In genomic region chr6:82076855-82077254, GRCh38 we compare ENCODE assay signal across 20 cellular contexts.
DNase-seq lines count a peak whose midpoint lies in the region; ATAC-seq and TF ChIP-seq lines count a peak whose summit lies in the region.
"Had no signal": no experiment of that assay in that cellular context is flagged by ENCODE, and none has a peak within 500 bp of the region (broad histone marks: within the 10 kb centered on the region; RNA-seq: fewer than 3 reads in every experiment).

No MANE protein-coding gene starts in this region.

- BruUV-seq in PC-3 (replicated peaks; lab: Mats Ljungman, UMichigan), result no TSS peak

- H3F3A ChIP-seq in GM23338 (replicated peaks; ENCODE audit: low read depth) (no peaks in the 10 kb centered on the region), PC-3 (ENCODE audit: low read length, unreplicated experiment) (no peaks in the 10 kb centered on the region), smooth muscle cell (ENCODE audit: low read depth) (no peaks in the 10 kb centered on the region)

- no peaks in the 10 kb centered on the region for H3K9me2 ChIP-seq in GM23338 (ENCODE audit: insufficient read depth)
- H3K9me2 ChIP-seq in PC-3 (replicated peaks; ENCODE audit: low read length), result no peaks in the 10 kb centered on the region

- H3K36me3 ChIP-seq in GM23338 (ENCODE audit: insufficient read depth) (no peaks in the 10 kb centered on the region), PC-3 (ENCODE audit: low read depth, low read length) (no peaks in the 10 kb centered on the region), smooth muscle cell (ENCODE audit: low read depth) (no peaks in the 10 kb centered on the region)
- H3K36me3 ChIP-seq: adrenal gland; BLaER1 treated with 17β-estradiol and CSF1 and Interleukin-3, amounts not matched to agents 10 nM and 100 nM; prostate gland had no signal

- H4K20me1 ChIP-seq in GM23338 (replicated peaks; ENCODE audit: insufficient read depth) (no peaks in the 10 kb centered on the region), PC-3 (ENCODE audit: low read length) (no peaks in the 10 kb centered on the region), smooth muscle cell (ENCODE audit: low read depth) (no peaks in the 10 kb centered on the region)
- H4K20me1 ChIP-seq: BLaER1 treated with 17β-estradiol and CSF1 and Interleukin-3, amounts not matched to agents 10 nM and 100 nM had no signal

- H2AFZ ChIP-seq in GM23338, result peak overlapping the region; percentile 75; the same call in 1 of the 2 replicates
- no peak overlapping the region for H2AFZ ChIP-seq in PC-3 (ENCODE audit: low read length)
- peak overlapping the region; percentile 43 for H2AFZ ChIP-seq in smooth muscle cell (ENCODE audit: low read depth)

- H3K4me1 ChIP-seq in GM23338 (ENCODE audit: insufficient read depth) (no peaks in the 10 kb centered on the region; the same call in 1 of the 2 replicates), PC-3 (ENCODE audit: insufficient read depth, low read length) (peaks cover 7% of the 10 kb centered on the region; the same call in 1 of the 2 replicates), smooth muscle cell (ENCODE audit: low read depth) (no peaks in the 10 kb centered on the region)
- H3K4me1 ChIP-seq: prostate gland had no signal

- H3K9me3 ChIP-seq in PC-3 (ENCODE audit: low read length) (no peaks in the 10 kb centered on the region), smooth muscle cell (replicated peaks; ENCODE audit: low read depth) (no peaks in the 10 kb centered on the region)
- H3K9me3 ChIP-seq: adrenal gland; BLaER1 treated with 17β-estradiol and CSF1 and Interleukin-3, amounts not matched to agents 10 nM and 100 nM; prostate gland had no signal

- H3K4me3 Mint-ChIP-seq in GM23338 (no peak overlapping the region), nephron progenitor cell (no peak overlapping the region)

- intact Hi-C loops in PC-3 (cut with micrococcal nuclease), result loop anchor here (5.0 kb wide), 1 partner anchor 100 kb away; no protein-coding TSS in a partner anchor

- H3K4me2 ChIP-seq in GM23338, result no peak overlapping the region
- no peak overlapping the region for H3K4me2 ChIP-seq in PC-3 (ENCODE audit: low read length)
- no peak overlapping the region for H3K4me2 ChIP-seq in smooth muscle cell
- H3K4me2 ChIP-seq: BLaER1 treated with 17β-estradiol and CSF1 and Interleukin-3, amounts not matched to agents 10 nM and 100 nM had no signal

- DNase-seq in GM23338 (ENCODE audit: low spot score) (no peak), PC-3 (peak; percentile 12), epithelial cell of proximal tubule (ENCODE audit: low read depth) (no peak), smooth muscle cell (lab: John Stamatoyannopoulos, UW; ENCODE audit: unreplicated experiment) (no peak), nephron progenitor cell (no peak)
- DNase-seq: activated CD4-positive, alpha-beta T cell treated with anti-CD3 and anti-CD28 coated beads for 48 hours; adrenal gland; DMS 273 treated with DMSO at 0.1 percent for 48 hours; effector CD4-positive, alpha-beta T cell; GOT3; hippocampal formation; mesendoderm; NCI-H1105; NCI-H524 treated with DMSO at 0.1 percent for 48 hours; stimulated activated CD8-positive, alpha-beta memory T cell treated with anti-CD3 and anti-CD28 coated beads, Interleukin-4, amount 100 ng/mL, for 48 hours had no signal

- H3K4me3 ChIP-seq in GM23338 (no peak overlapping the region), PC-3 (ENCODE audit: low read length) (no peak overlapping the region), epithelial cell of proximal tubule (ENCODE audit: low read depth, low read length) (no peak overlapping the region), smooth muscle cell (no peak overlapping the region)
- H3K4me3 ChIP-seq: adrenal gland; BLaER1 treated with 17β-estradiol and CSF1 and Interleukin-3, amounts not matched to agents 10 nM and 100 nM; K562; prostate gland had no signal

- peaks cover 6% of the 10 kb centered on the region for H3K4me1 Mint-ChIP-seq in GM23338
- no peaks in the 10 kb centered on the region for H3K4me1 Mint-ChIP-seq in nephron progenitor cell

- H3K27me3 ChIP-seq in GM23338 (ENCODE audit: insufficient read depth), result no peaks in the 10 kb centered on the region
- H3K27me3 ChIP-seq in PC-3 (ENCODE audit: low read length), result no peaks in the 10 kb centered on the region
- H3K27me3 ChIP-seq in smooth muscle cell (ENCODE audit: low read depth), result no peaks in the 10 kb centered on the region
- H3K27me3 ChIP-seq: adrenal gland; BLaER1 treated with 17β-estradiol and CSF1 and Interleukin-3, amounts not matched to agents 10 nM and 100 nM had no signal

- H3K27me3 Mint-ChIP-seq in GM23338 (ENCODE audit: insufficient read depth, low read depth, poor library complexity) (no peaks in the 10 kb centered on the region), nephron progenitor cell (ENCODE audit: low read depth, poor library complexity) (no peaks in the 10 kb centered on the region)

- no peak for ATAC-seq in GM23338
- ATAC-seq in PC-3, result peak; percentile 55
- no peak for ATAC-seq in GM21515 (IDR thresholded peaks at IDR 0.05; ENCODE audit: unreplicated experiment)
- no peak for ATAC-seq in GM21367 (IDR thresholded peaks at IDR 0.05; ENCODE audit: unreplicated experiment)
- ATAC-seq: K562 had no signal

- no peak overlapping the region for H3K27ac ChIP-seq in GM23338 (ENCODE audit: low read depth)
- no peak overlapping the region for H3K27ac ChIP-seq in PC-3 (ENCODE audit: low read length)
- no peak overlapping the region for H3K27ac ChIP-seq in smooth muscle cell (ENCODE audit: low read depth)
- H3K27ac ChIP-seq: adrenal gland; BLaER1 treated with 17β-estradiol and CSF1 and Interleukin-3, amounts not matched to agents 10 nM and 100 nM; prostate gland had no signal

- no peaks in the 10 kb centered on the region for H3K79me2 ChIP-seq in GM23338 (replicated peaks; ENCODE audit: insufficient read depth)
- H3K79me2 ChIP-seq in PC-3 (ENCODE audit: low read length), result no peaks in the 10 kb centered on the region
- H3K79me2 ChIP-seq in smooth muscle cell (ENCODE audit: low read depth), result no peaks in the 10 kb centered on the region

- H3K9me3 Mint-ChIP-seq in GM23338 (no peaks in the 10 kb centered on the region), nephron progenitor cell (peaks cover 4% of the 10 kb centered on the region)

- H3K9ac ChIP-seq in PC-3 (ENCODE audit: low read length) (no peak overlapping the region), smooth muscle cell (ENCODE audit: low read depth) (no peak overlapping the region)
- H3K9ac ChIP-seq: BLaER1 treated with 17β-estradiol and CSF1 and Interleukin-3, amounts not matched to agents 10 nM and 100 nM had no signal

- TF ChIP-seq CTCF in GM23338 (conservative IDR thresholded peaks at IDR 0.05; ENCODE audit: low read depth in 2 of 2) (no peak), PC-3 (conservative IDR thresholded peaks at IDR 0.05; ENCODE audit: low read depth, low read length) (peak; percentile 20; the same call in 1 of the 2 replicates), epithelial cell of proximal tubule (conservative IDR thresholded peaks at IDR 0.05; ENCODE audit: low read depth, low read length) (peak; percentile 25), smooth muscle cell (IDR thresholded peaks at IDR 0.05; ENCODE audit: borderline replicate concordance, insufficient read depth, poor library complexity, severe bottlenecking) (no peak), nephron progenitor cell (IDR thresholded peaks at IDR 0.05) (no peak)

- CTCF ChIA-PET in PC-3 (lab: Charles Lee), result no interaction called here

- no peak overlapping the region for H3K27ac Mint-ChIP-seq in GM23338
- no peak overlapping the region for H3K27ac Mint-ChIP-seq in nephron progenitor cell

- H3K36me3 Mint-ChIP-seq in GM23338 (ENCODE audit: low read depth), result no peaks in the 10 kb centered on the region
- no peaks in the 10 kb centered on the region for H3K36me3 Mint-ChIP-seq in nephron progenitor cell (ENCODE audit: low read depth)

- POLR2A ChIA-PET in PC-3 (lab: Charles Lee; ENCODE audit: unreplicated experiment), result no interaction called here

TF ChIP-seq in GM23338, 12 proteins besides CTCF, POLR2A, EP300 and RAD21 (continues in another document):
- TF ChIP-seq STAT1 (IDR thresholded peaks at IDR 0.05; ENCODE audit: unreplicated experiment) (no peak), REST (IDR thresholded peaks at IDR 0.05; ENCODE audit: unreplicated experiment) (no peak), ETS1 (IDR thresholded peaks at IDR 0.05) (no peak), ZNF331 (CRISPR knock-in tag; IDR thresholded peaks at IDR 0.05; ENCODE audit: low read depth) (no peak), CREB1 (CRISPR knock-in tag; IDR thresholded peaks at IDR 0.05; ENCODE audit: low read depth) (no peak), EZH2phosphoT487 (IDR thresholded peaks at IDR 0.05; ENCODE audit: unreplicated experiment) (no peak)

Comparison
In these comparisons a context has a peak if more than half of its experiments do, and no peak if none do; other contexts are left out.
1. CTCF ChIP-seq: peak in PC-3 (single experiment) and epithelial cell of proximal tubule (single experiment); none in GM23338 (0 of 2), smooth muscle cell (single experiment) and nephron progenitor cell (single experiment).